Comparison of ENCODE assay signal across 12 cellular contexts in the genomic region with DNA sequence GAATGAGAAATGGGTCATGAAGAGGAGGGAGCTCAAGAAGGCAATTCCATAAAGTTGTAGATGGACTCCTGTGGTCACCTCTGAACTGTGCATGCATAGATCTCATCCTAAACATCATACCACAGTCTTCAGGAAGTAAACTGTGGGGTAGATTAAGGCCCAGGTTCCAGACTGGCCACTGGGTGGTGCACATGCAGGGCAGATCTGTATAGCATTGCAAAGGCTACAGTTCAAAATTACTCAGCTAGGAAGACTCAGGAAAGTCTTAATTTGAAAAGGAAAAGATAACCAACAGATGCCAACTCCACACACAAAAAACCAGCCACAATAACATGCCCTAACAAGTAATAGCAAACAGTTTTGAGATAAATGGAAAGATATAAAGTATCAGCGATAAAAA. TPM values are rescaled to one million over a fixed set of nuclear protein-coding genes. Genes with fewer than 3 reads are reported as not detected.
A peak's percentile ranks its signal among the peaks of the same experiment; 100 is the strongest.
DNase-seq lines count a peak whose midpoint lies in the region; ATAC-seq and TF ChIP-seq lines count a peak whose summit lies in the region.
"Had no signal": no experiment of that assay in that cellular context is flagged by ENCODE, and none has a peak within 500 bp of the region (broad histone marks: within the 10 kb centered on the region; RNA-seq: fewer than 3 reads in every experiment).

No MANE protein-coding gene starts in this region.

- no peak overlapping the region for H2AK9ac ChIP-seq in IMR-90 (replicated peaks; ENCODE audit: low read depth, low read length, poor library complexity)

- peaks cover 3% of the 10 kb centered on the region; the same call in 1 of the 2 replicates for H3K27me3 ChIP-seq in IMR-90 (ENCODE audit: control insufficient read depth, insufficient read depth, low read length)
- H3K27me3 ChIP-seq: body of pancreas, sigmoid colon had no signal

- H3K4ac ChIP-seq in IMR-90 (ENCODE audit: low read depth, low read length): no peak overlapping the region

- POLR2A ChIA-PET in IMR-90 (lab: Charles Lee; ENCODE audit: unreplicated experiment): no interaction called here

- peak; percentile 18 for TF ChIP-seq CTCF in GM12864 (IDR thresholded peaks at IDR 0.05; ENCODE audit: low read depth, low read length, missing control alignments)
- TF ChIP-seq CTCF in IMR-90 (conservative IDR thresholded peaks at IDR 0.05; ENCODE audit: low read depth, low read length): peak; percentile 51
- TF ChIP-seq CTCF in astrocyte of the spinal cord (IDR thresholded peaks at IDR 0.05; ENCODE audit: low read depth, low read length): peak; percentile 52
- TF ChIP-seq CTCF in mucosa of descending colon (IDR thresholded peaks at IDR 0.05): no peak

- 100% methylated on average over 1 of the region's 1 CpG; no CpG with 5 or more reads in 1 of the 2 experiments for WGBS in IMR-90 (ENCODE audit: extremely low coverage in 2 of 2, insufficient read length in 1 of 2), 2 experiments

- H3K4me3 ChIP-seq in GM12864 (ENCODE audit: low read depth, low read length) (no peak overlapping the region), IMR-90 (ENCODE audit: insufficient read depth, low read depth, low read length) (no peak overlapping the region), astrocyte of the spinal cord (ENCODE audit: low read depth, low read length) (no peak overlapping the region), mucosa of descending colon (no peak overlapping the region)
- H3K4me3 ChIP-seq: body of pancreas, sigmoid colon had no signal

- H3K9ac ChIP-seq in IMR-90 (ENCODE audit: low read depth, low read length): no peak overlapping the region

- no peak overlapping the region for H2BK120ac ChIP-seq in IMR-90 (ENCODE audit: low read depth, low read length)

- H3K9me1 ChIP-seq in IMR-90 (ENCODE audit: insufficient read depth, low read length): no peaks in the 10 kb centered on the region

- peak; percentile 54 for TF ChIP-seq RAD21 in IMR-90 (IDR thresholded peaks at IDR 0.05; ENCODE audit: low read length)

- H2BK15ac ChIP-seq in IMR-90 (ENCODE audit: low read depth, low read length): no peak overlapping the region

- H4K8ac ChIP-seq in IMR-90 (ENCODE audit: low read depth in 2 of 2, low read length in 2 of 2): no peak overlapping the region

- ATAC-seq in IMR-90 (ENCODE audit: low read depth) (peak; percentile 70), mucosa of descending colon (peak; percentile 46), HG03432 (IDR thresholded peaks at IDR 0.05; ENCODE audit: unreplicated experiment) (no peak), HG02642 (IDR thresholded peaks at IDR 0.05; ENCODE audit: poor library complexity, unreplicated experiment) (no peak)
- ATAC-seq: body of pancreas had no signal

- H3K36me3 ChIP-seq in IMR-90 (ENCODE audit: control insufficient read depth, insufficient read depth, low read length) (no peaks in the 10 kb centered on the region), mucosa of descending colon (ENCODE audit: low read depth) (no peaks in the 10 kb centered on the region)

- no peak overlapping the region for H2BK20ac ChIP-seq in IMR-90 (ENCODE audit: low read depth, low read length)

- CTCF ChIA-PET in IMR-90 (lab: Yijun Ruan, JAX): interaction anchor here (1.2 kb wide), 1 partner anchor 9 kb away, joined by 3 read pairs; no protein-coding TSS in a partner anchor

- intact Hi-C loops in IMR-90 (cut with micrococcal nuclease): no loop called here
- intact Hi-C loops in mucosa of descending colon (cut with DNase I, micrococcal nuclease): no loop called here

- no peak overlapping the region for H2AK5ac ChIP-seq in IMR-90 (ENCODE audit: low read depth, low read length)

- DNase-seq in GM12864 (ENCODE audit: low read depth): no peak
- DNase-seq in IMR-90: peak; percentile 33
- no peak for DNase-seq in astrocyte of the spinal cord (ENCODE audit: low read depth, low spot score)
- DNase-seq in mucosa of descending colon: no peak
- DNase-seq in NCI-H526 treated with DMSO at 0.1 percent for 48 hours (lab: John Stamatoyannopoulos, UW): no peak
- DNase-seq: body of pancreas, GF-D8, glutamatergic neuron, NCI-H446, sigmoid colon had no signal

- H3K4me1 ChIP-seq in IMR-90 (ENCODE audit: control insufficient read depth, insufficient read depth, low read length) (no peaks in the 10 kb centered on the region), mucosa of descending colon (ENCODE audit: low read depth) (no peaks in the 10 kb centered on the region)
- H3K4me1 ChIP-seq: body of pancreas, sigmoid colon had no signal

- no peaks in the 10 kb centered on the region for H3K79me1 ChIP-seq in IMR-90 (ENCODE audit: low read depth in 1 of 2, low read length in 2 of 2)

- H3K18ac ChIP-seq in IMR-90 (ENCODE audit: low read depth, low read length): no peak overlapping the region

- dilution Hi-C loops in IMR-90 (cut with HindIII; ENCODE audit: low sequenced_read_pairs, unreplicated experiment): no loop called here

- no TSS peak for BruUV-seq in IMR-90 (replicated peaks; lab: Mats Ljungman, UMichigan)

- H2AFZ ChIP-seq in IMR-90 (replicated peaks; ENCODE audit: low read length, poor library complexity): no peak overlapping the region

- no peak overlapping the region for H3K4me2 ChIP-seq in IMR-90 (ENCODE audit: low read depth, low read length)

- no peak overlapping the region for H3K14ac ChIP-seq in IMR-90 (replicated peaks; ENCODE audit: low read depth, low read length)

- H4K5ac ChIP-seq in IMR-90 (ENCODE audit: low read depth, low read length): no peak overlapping the region

- H4K20me1 ChIP-seq in IMR-90 (ENCODE audit: insufficient read depth, low read length): no peaks in the 10 kb centered on the region

- H3K27ac ChIP-seq in IMR-90 (ENCODE audit: insufficient read depth, low read length): no peak overlapping the region
- H3K27ac ChIP-seq: body of pancreas, sigmoid colon had no signal

- H3K23ac ChIP-seq in IMR-90 (ENCODE audit: low read depth, low read length): no peak overlapping the region

- H2BK5ac ChIP-seq in IMR-90 (ENCODE audit: low read depth, low read length, poor library complexity, severe bottlenecking): no peak overlapping the region

- H4K91ac ChIP-seq in IMR-90 (ENCODE audit: insufficient read depth, low read depth, low read length): no peak overlapping the region

- H3K9me3 ChIP-seq in IMR-90 (ENCODE audit: control insufficient read depth, insufficient read depth, low read length): no peaks in the 10 kb centered on the region
- H3K9me3 ChIP-seq in mucosa of descending colon: peaks cover 14% of the 10 kb centered on the region
- H3K9me3 ChIP-seq: sigmoid colon had no signal

- H3K56ac ChIP-seq in IMR-90 (ENCODE audit: extremely low read depth, insufficient read depth, low read length): no peak overlapping the region

- no peak for TF ChIP-seq POLR2A in IMR-90 (IDR thresholded peaks at IDR 0.05; ENCODE audit: low read depth, low read length)

- in situ Hi-C loops in IMR-90 (cut with MboI; ENCODE audit: low sequenced_read_pairs) (no loop called here), astrocyte of the spinal cord (cut with HindIII; ENCODE audit: low sequenced_read_pairs) (no loop called here)

TF ChIP-seq in IMR-90, 13 proteins besides CTCF, POLR2A, EP300 and RAD21:
- TF ChIP-seq SMC3 (IDR thresholded peaks at IDR 0.05; ENCODE audit: low read depth, low read length): peak; percentile 59
- no peak for TF ChIP-seq NFE2L2 (IDR thresholded peaks at IDR 0.05; ENCODE audit: low read depth, low read length)

RNA-seq across cellular contexts. Expression of a gene that starts 20.3 kb away (rescaled TPM):
- total RNA-seq in IMR-90 (2012; rRNA removed) (under 0.01 TPM in 2 replicates), mucosa of descending colon (1 to 10 TPM in 1 of 3 donors, under 1 TPM in 2; 0.14 to 3.7 (median 0.14) TPM)
- 0.04 and 0.09 TPM in 2 replicates for polyA plus RNA-seq in IMR-90 (2012; rRNA removed)
- 0.02 TPM in 2 replicates for polyA plus RNA-seq in IMR-90 (2012; cell fraction: cytosol; rRNA removed)
- polyA plus RNA-seq in IMR-90 (2012; cell fraction: nucleus; rRNA removed; ENCODE audit: low replicate concordance): 0.02 and 0.04 TPM in 2 replicates

Comparison
In these comparisons a context has a peak if more than half of its experiments do, and no peak if none do; other contexts are left out.
1. ATAC-seq: peak in IMR-90 (single experiment) and mucosa of descending colon (single experiment); none in HG03432 (single experiment) and HG02642 (single experiment).